Comparison of ENCODE assay signal across 8 cellular contexts in genomic region chr2:44715671-44716077, GRCh38.
DNase-seq lines count a peak whose midpoint lies in the region; ATAC-seq and TF ChIP-seq lines count a peak whose summit lies in the region.

No MANE protein-coding gene starts in this region.

- H3K27ac Mint-ChIP-seq in brain (no peak overlapping the region), memory B cell (peak overlapping the region; percentile 19)

- intact Hi-C loops in sciatic nerve (cut with DNase I) = no loop called here

- no peaks in the 10 kb centered on the region for H3K9me3 Mint-ChIP-seq in brain
- H3K9me3 Mint-ChIP-seq in memory B cell = no peaks in the 10 kb centered on the region

- ATAC-seq in memory B cell (ENCODE audit: low read depth) (no peak), GM21526 (IDR thresholded peaks at IDR 0.05; ENCODE audit: low FRiP score, unreplicated experiment) (no peak), HG03469 (IDR thresholded peaks at IDR 0.05; ENCODE audit: unreplicated experiment) (no peak), sciatic nerve (no peak)

- H3K4me3 Mint-ChIP-seq in brain (no peak overlapping the region), memory B cell (no peak overlapping the region)

- H3K36me3 Mint-ChIP-seq in brain (no peaks in the 10 kb centered on the region), memory B cell (peaks cover 3% of the 10 kb centered on the region)

- TF ChIP-seq CTCF in brain (conservative IDR thresholded peaks at IDR 0.05) = peak; percentile 44 to 51

- peak; percentile 21 for DNase-seq in Daoy (ENCODE audit: low read depth)
- DNase-seq in NCI-H146 (lab: John Stamatoyannopoulos, UW) = peak; percentile 69
- DNase-seq in memory B cell (ENCODE audit: low spot score in 2 of 2) = no peak
- no peak for DNase-seq in NCI-H2029 treated with DMSO at 0.1 percent for 48 hours (lab: John Stamatoyannopoulos, UW)
- DNase-seq in sciatic nerve (ENCODE audit: low spot score) = no peak

- H3K4me1 Mint-ChIP-seq in brain = peaks cover 9% of the 10 kb centered on the region
- peaks cover 22% of the 10 kb centered on the region for H3K4me1 Mint-ChIP-seq in memory B cell

- H3K27me3 Mint-ChIP-seq in brain (peaks cover 17% of the 10 kb centered on the region), memory B cell (no peaks in the 10 kb centered on the region)

Comparison
In these comparisons a context has a peak if more than half of its experiments do, and no peak if none do; other contexts are left out.
1. DNase-seq: peak in Daoy (single experiment) and NCI-H146 (single experiment); none in memory B cell (0 of 2), NCI-H2029 treated with DMSO at 0.1 percent for 48 hours (single experiment) and sciatic nerve (single experiment).